In genomic region chr18:57519668-57520424, GRCh38 we compare ENCODE assay signal across 1 cellular context.
TF ChIP-seq lines count a peak whose summit lies in the region.

No MANE protein-coding gene starts in this region.

TF ChIP-seq in HepG2, 621 proteins besides CTCF, POLR2A, EP300 and RAD21 (continued from another document):
- no peak for TF ChIP-seq ZNF142 (CRISPR knock-in tag; IDR thresholded peaks at IDR 0.05)
